Comparison of ENCODE assay signal across 27 cellular contexts in the genomic region with DNA sequence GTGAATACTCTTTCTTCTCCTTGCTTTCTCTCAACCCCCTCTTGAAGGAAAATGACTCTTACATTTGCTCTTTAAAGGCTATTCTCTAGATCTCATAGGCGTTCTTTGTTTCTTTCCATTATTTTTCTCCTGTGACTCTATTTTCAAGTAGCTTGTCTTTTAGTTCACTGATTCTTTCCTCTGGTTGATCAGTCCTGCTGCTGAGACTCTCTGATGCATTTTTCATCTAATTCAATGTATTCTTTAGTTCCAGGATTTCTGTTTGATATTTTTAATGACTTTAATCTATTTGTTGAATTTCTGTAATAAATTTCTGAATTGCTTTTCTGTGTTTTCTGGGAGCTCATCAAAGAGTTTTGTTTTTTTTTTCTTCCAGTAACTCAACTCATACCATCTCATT.
"Had no signal": no experiment of that assay in that cellular context is flagged by ENCODE, and none has a peak within 500 bp of the region (broad histone marks: within the 10 kb centered on the region; RNA-seq: fewer than 3 reads in every experiment).

No MANE protein-coding gene starts in this region.

- H3K9me3 ChIP-seq: testis, thyroid gland, upper lobe of right lung, uterus, vagina had no signal

- H3K27ac ChIP-seq: stomach, suprapubic skin, testis, thoracic aorta, thyroid gland, tibial artery, tibial nerve, transverse colon, upper lobe of left lung, upper lobe of right lung, uterus, vagina had no signal

- DNase-seq: stimulated activated CD4-positive, alpha-beta T cell treated with anti-CD3 and anti-CD28 coated beads, Interleukin-2, amount 100 ng/mL, for 48 hours; stimulated activated CD4-positive, alpha-beta T cell treated with anti-CD3 and anti-CD28 coated beads, Interleukin-4, amount 100 ng/mL, for 1 hour; stimulated activated CD4-positive, alpha-beta T cell treated with anti-CD3 and anti-CD28 coated beads, Interleukin-4, amount 100 ng/mL, for 24 hours; stimulated activated CD4-positive, alpha-beta T cell treated with anti-CD3 and anti-CD28 coated beads, Interleukin-4, amount 100 ng/mL, for 4 hours; stimulated activated CD8-positive, alpha-beta memory T cell treated with anti-CD3 and anti-CD28 coated beads, Interleukin-4, amount 100 ng/mL, for 48 hours; stimulated activated naive B cell treated with anti-CD40 and anti-IgM and Interleukin-4, amounts not matched to agents 10 μg/mL and 1 μg/mL and 100 μg/mL, for 72 hours; stimulated activated naive CD4-positive, alpha-beta T cell; stimulated activated naive CD4-positive, alpha-beta T cell treated with Interleukin-2 at 50 U/mL for 16 hours; stimulated activated naive CD8-positive, alpha-beta T cell treated with anti-CD3 and anti-CD28 coated beads, Interleukin-15, amount 100 ng/mL, for 72 hours; stimulated activated naive CD8-positive, alpha-beta T cell treated with anti-CD3 and anti-CD28 coated beads, Interleukin-15, Interleukin-2, amounts not matched to agents 100 U/mL and 50 U/mL, for 24 hours; stomach; substantia nigra; testis; thyroid gland; tibial artery; transverse colon; trophoblast cell; upper lobe of left lung; upper lobe of right lung; uterus had no signal

- ATAC-seq: stimulated activated effector memory CD8-positive, alpha-beta T cell treated with anti-CD3 and anti-CD28 coated beads, Interleukin-12 subunit alpha, Interleukin-12 subunit beta, amount 100 ng/mL, for 72 hours; stimulated activated memory B cell treated with anti-CD40 and anti-IgM and Interleukin-4, amounts not matched to agents 10 μg/mL and 1 μg/mL and 100 μg/mL, for 72 hours; stimulated activated naive B cell treated with anti-CD40 and anti-IgM and Interleukin-4, amounts not matched to agents 10 μg/mL and 1 μg/mL and 100 μg/mL, for 72 hours; stimulated activated naive CD8-positive, alpha-beta T cell treated with anti-CD3 and anti-CD28 coated beads, Interleukin-15, amount 100 ng/mL, for 72 hours; stimulated activated naive CD8-positive, alpha-beta T cell treated with anti-CD3 and anti-CD28 coated beads, Interleukin-15, Interleukin-2, amounts not matched to agents 100 U/mL and 50 U/mL, for 24 hours; upper lobe of right lung had no signal

- H3K4me1 ChIP-seq: stomach, suprapubic skin, testis, thyroid gland, tibial artery, tibial nerve, transverse colon, upper lobe of left lung, upper lobe of right lung, uterus, vagina had no signal

- H3K27me3 ChIP-seq: stomach, suprapubic skin, testis, thyroid gland, tibial artery, tibial nerve, transverse colon, upper lobe of left lung, upper lobe of right lung, uterus, vagina had no signal

- FAIRE-seq: urothelium cell line had no signal

- H3K36me3 ChIP-seq: stomach, suprapubic skin, thoracic aorta, thyroid gland, tibial artery, tibial nerve, transverse colon, upper lobe of left lung, upper lobe of right lung, uterus, vagina had no signal

- H3K4me3 ChIP-seq: stomach, suprapubic skin, testis, thoracic aorta, thyroid gland, tibial artery, tibial nerve, transverse colon, upper lobe of left lung, upper lobe of right lung, uterus, vagina had no signal
